Comparison of ENCODE assay signal across 9 cellular contexts in the genomic region with DNA sequence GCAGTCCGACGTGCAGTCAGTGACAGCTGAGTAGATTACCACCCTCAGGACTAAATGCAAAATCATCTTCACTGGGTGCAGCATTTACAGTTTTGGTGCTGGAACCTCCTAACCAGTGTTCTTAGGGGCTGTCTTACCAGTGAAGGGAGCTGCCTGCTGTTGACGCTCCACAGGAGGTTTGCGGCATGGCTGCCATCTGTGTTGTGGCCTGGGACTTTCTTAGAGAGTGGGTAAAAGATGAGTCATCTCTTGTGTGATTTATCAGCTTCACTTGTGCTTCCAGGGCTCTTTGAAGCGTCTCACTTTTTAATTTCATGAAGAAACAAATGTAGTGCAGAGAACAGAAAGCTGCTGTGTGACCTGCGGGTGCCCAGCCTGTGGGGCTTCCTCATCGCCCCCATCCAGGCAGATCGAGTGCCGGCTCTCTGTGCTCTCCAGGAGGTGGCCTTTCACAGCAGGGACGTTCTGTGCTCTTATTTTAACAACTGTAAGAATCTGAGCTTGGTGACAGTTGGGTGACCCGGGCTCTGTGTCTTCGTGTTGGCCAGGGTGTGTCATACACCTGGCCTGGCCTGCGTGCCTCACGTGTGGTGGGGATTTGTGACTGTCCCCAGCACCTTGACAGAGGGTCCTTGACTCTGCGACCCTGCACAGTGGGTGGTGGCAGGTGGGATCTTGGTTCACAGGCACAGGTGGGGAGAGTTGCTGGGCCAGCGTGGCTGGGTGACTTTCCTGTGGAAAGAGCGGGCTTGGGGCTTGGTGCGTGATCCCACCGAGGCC. TPM values are rescaled to one million over a fixed set of nuclear protein-coding genes. Genes with fewer than 3 reads are reported as not detected.
DNase-seq lines count a peak whose midpoint lies in the region; ATAC-seq, FAIRE-seq and TF ChIP-seq lines count a peak whose summit lies in the region.
"Had no signal": no experiment of that assay in that cellular context is flagged by ENCODE, and none has a peak within 500 bp of the region (broad histone marks: within the 10 kb centered on the region; RNA-seq: fewer than 3 reads in every experiment).

No MANE protein-coding gene starts in this region.

- H3K9ac ChIP-seq in mucosa of rectum (ENCODE audit: low read depth in 1 of 2, low read length in 2 of 2) = peak overlapping the region in 1 of 2 donors; percentile 24

- no peaks in the 10 kb centered on the region for H3K9me3 ChIP-seq in mucosa of rectum (ENCODE audit: control insufficient read depth in 2 of 2, low read length in 2 of 2)

- H3K27ac ChIP-seq in mucosa of rectum (ENCODE audit: low read depth in 2 of 2, low read length in 2 of 2) = peak overlapping the region; percentile 59 to 82

- peak; percentile 40 for FAIRE-seq in HTR-8/SVneo (lab: Jason Lieb, UNC)

- ATAC-seq in GM21390 (IDR thresholded peaks at IDR 0.05; ENCODE audit: unreplicated experiment) (peak; percentile 74), omental fat pad (ENCODE audit: low FRiP score) (no peak)

- no peaks in the 10 kb centered on the region for H3K36me3 ChIP-seq in mucosa of rectum (ENCODE audit: control insufficient read depth in 2 of 2, insufficient read depth in 2 of 2, low read length in 2 of 2)

- H3K4me3 ChIP-seq in astrocyte of the cerebellum (ENCODE audit: low read depth, low read length) (no peak overlapping the region), mucosa of rectum (ENCODE audit: low read length in 2 of 2) (no peak overlapping the region)

- in situ Hi-C loops in astrocyte of the cerebellum (cut with HindIII; ENCODE audit: low sequenced_read_pairs) = no loop called here

- H3K4me1 ChIP-seq in mucosa of rectum (ENCODE audit: control insufficient read depth in 2 of 2, insufficient read depth in 2 of 2, low read length in 2 of 2) = peaks cover 12 to 22% of the 10 kb centered on the region in 2 donors

- TF ChIP-seq CTCF in astrocyte of the cerebellum (IDR thresholded peaks at IDR 0.05; ENCODE audit: low read depth, low read length, missing control alignments) (no peak), omental fat pad (IDR thresholded peaks at IDR 0.05) (no peak)

- no peaks in the 10 kb centered on the region for H3K27me3 ChIP-seq in mucosa of rectum (ENCODE audit: control insufficient read depth in 2 of 2, insufficient read depth in 2 of 2, low read length in 2 of 2)

- DNase-seq in DMS 273 treated with DMSO at 0.1 percent for 48 hours (lab: John Stamatoyannopoulos, UW) = peak; percentile 62
- peak; percentile 51 for DNase-seq in HTR-8/SVneo (ENCODE audit: insufficient read length, low spot score)
- peak; percentile 76 for DNase-seq in T-helper 9 cell
- DNase-seq in astrocyte of the cerebellum (ENCODE audit: low read depth) = peak; percentile 73
- peak; percentile 83 for DNase-seq in stimulated activated naive CD4-positive, alpha-beta T cell treated with Interleukin-2 at 50 U/mL for 16 hours (lab: John Stamatoyannopoulos, UW)
- DNase-seq in omental fat pad (ENCODE audit: low spot score) = no peak

RNA-seq across cellular contexts. Expression of a gene that starts 24.3 kb away (rescaled TPM):
- total RNA-seq in omental fat pad = not detected
- total RNA-seq: T-helper 2 cell treated with Interferon-gamma antibody and Interleukin-4, amounts not matched to agents 100 ng/mL and 5 ng/mL, for 36 hours had no signal
